Comparison of ENCODE assay signal across 20 cellular contexts in the genomic region with DNA sequence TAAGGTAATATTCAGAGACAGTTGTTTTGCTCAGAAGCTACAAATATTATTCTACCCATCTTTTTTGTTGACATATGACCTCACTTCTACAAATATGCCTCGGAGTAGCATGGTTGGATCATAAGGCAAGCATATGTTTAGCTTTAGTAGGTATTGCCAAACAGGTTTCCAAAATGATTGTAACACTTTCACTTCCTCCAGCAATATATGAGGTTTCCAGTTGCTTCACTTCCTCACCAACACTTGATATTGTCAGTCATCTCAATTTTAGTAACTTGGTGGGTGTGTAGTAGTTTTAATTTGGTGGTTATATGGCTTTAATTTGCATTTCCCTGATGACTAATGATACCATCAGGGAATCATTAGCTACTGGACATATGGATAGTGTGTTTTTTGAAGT. TPM values are rescaled to one million over a fixed set of nuclear protein-coding genes. Genes with fewer than 3 reads are reported as not detected.
DNase-seq lines count a peak whose midpoint lies in the region; ATAC-seq and TF ChIP-seq lines count a peak whose summit lies in the region.
"Had no signal": no experiment of that assay in that cellular context is flagged by ENCODE, and none has a peak within 500 bp of the region (broad histone marks: within the 10 kb centered on the region; RNA-seq: fewer than 3 reads in every experiment).

No MANE protein-coding gene starts in this region.

- no peaks in the 10 kb centered on the region for H3K4me1 ChIP-seq in mucosa of descending colon (ENCODE audit: low read depth)
- H3K4me1 ChIP-seq in heart right ventricle = peaks cover 0 to 6% (median 0%) of the 10 kb centered on the region in 9 donors
- H3K4me1 ChIP-seq: colonic mucosa, gastroesophageal sphincter, left ventricle myocardium inferior, parathyroid adenoma, SJSA1 had no signal

- H3K27me3 ChIP-seq in heart right ventricle = no peaks in the 10 kb centered on the region
- H3K27me3 ChIP-seq: colonic mucosa, gastroesophageal sphincter, SJSA1 had no signal

- H3K36me3 ChIP-seq in mucosa of descending colon (ENCODE audit: low read depth) (no peaks in the 10 kb centered on the region), heart right ventricle (no peaks in the 10 kb centered on the region)
- H3K36me3 ChIP-seq: colonic mucosa, gastroesophageal sphincter, left ventricle myocardium inferior, SJSA1 had no signal

- no peak overlapping the region for H3K27ac ChIP-seq in heart right ventricle
- H3K27ac ChIP-seq: gastroesophageal sphincter, left ventricle myocardium inferior, parathyroid adenoma, SJSA1 had no signal

- TF ChIP-seq CTCF in mucosa of descending colon (IDR thresholded peaks at IDR 0.05) (no peak), heart right ventricle (IDR thresholded peaks at IDR 0.05) (no peak)

- intact Hi-C loops in mucosa of descending colon (cut with DNase I, micrococcal nuclease) (no loop called here), heart right ventricle (cut with DNase I) (no loop called here)

- H3K9me3 ChIP-seq in mucosa of descending colon = no peaks in the 10 kb centered on the region
- peaks cover 0 to 29% (median 4%) of the 10 kb centered on the region in 11 donors for H3K9me3 ChIP-seq in heart right ventricle
- H3K9me3 ChIP-seq: colonic mucosa, SJSA1 had no signal

- peak; percentile 41 for DNase-seq in ELR (ENCODE audit: low read depth)
- peak; percentile 44 to 57 for DNase-seq in Kasumi-1 (lab: John Stamatoyannopoulos, UW)
- peak; percentile 90 for DNase-seq in SIG-M5 treated with dmso at 0.1 percent for 504 hours (lab: John Stamatoyannopoulos, UW; ENCODE audit: unreplicated experiment)
- no peak for DNase-seq in mucosa of descending colon
- no peak for DNase-seq in heart right ventricle
- no peak for DNase-seq in activated CD8-positive, alpha-beta memory T cell treated with anti-CD3 and anti-CD28 coated beads for 24 hours
- no peak for DNase-seq in nucleus accumbens (lab: John Stamatoyannopoulos, UW)
- DNase-seq: activated CD4-positive, CD25-positive, alpha-beta regulatory T cell treated with anti-CD3 and anti-CD28 coated beads, Interleukin-2, amount 50 U/mL, for 72 hours; activated CD8-positive, alpha-beta memory T cell treated with anti-CD3 and anti-CD28 coated beads, Interleukin-2, amount 50 U/mL, for 4 hours; activated naive CD4-positive, alpha-beta T cell treated with Interleukin-2 at 50 U/mL for 16 hours; colonic mucosa; left ventricle myocardium inferior; NCI-H1694 treated with DMSO at 0.1 percent for 48 hours; NK-92 treated with Interleukin-12 subunit alpha and Interleukin-12 subunit beta, amount 100 ng/mL, for 24 hours; stimulated activated CD4-positive, alpha-beta T cell treated with anti-CD3 and anti-CD28 coated beads, Interleukin-4, amount 100 ng/mL, for 1 hour had no signal

- WGBS in heart right ventricle, 2 donors = 63 to 83% methylated on average over 1 of the region's 1 CpG

- H3K4me3 ChIP-seq in mucosa of descending colon = no peak overlapping the region
- no peak overlapping the region for H3K4me3 ChIP-seq in heart right ventricle
- H3K4me3 ChIP-seq: colonic mucosa, gastroesophageal sphincter, left ventricle myocardium inferior, SJSA1 had no signal

- ATAC-seq in mucosa of descending colon (peak; percentile 28), heart right ventricle (no peak), GM21529 (IDR thresholded peaks at IDR 0.05; ENCODE audit: unreplicated experiment) (no peak)
- ATAC-seq: gastroesophageal sphincter had no signal

RNA-seq across cellular contexts. Expression of a gene that starts 46.7 kb away (rescaled TPM):
- total RNA-seq in mucosa of descending colon (1 to 10 TPM; 1.0 to 1.3 (median 1.0) TPM), heart right ventricle (1 to 10 TPM in 3 of 10 donors, under 1 TPM in 7; 0.11 to 2.3 (median 0.72) TPM)
- under 1 TPM; 0.38 to 0.51 TPM for polyA plus RNA-seq in heart right ventricle
- total RNA-seq: H4, SJSA1 had no signal

Comparison
In these comparisons a context has a peak if more than half of its experiments do, and no peak if none do; other contexts are left out.
1. DNase-seq: peak in ELR (single experiment), Kasumi-1 (2 of 2) and SIG-M5 treated with dmso at 0.1 percent for 504 hours (single experiment); none in mucosa of descending colon (0 of 3), heart right ventricle (0 of 2), activated CD8-positive, alpha-beta memory T cell treated with anti-CD3 and anti-CD28 coated beads for 24 hours (single experiment) and nucleus accumbens (0 of 56).